ENCODE assay signal across 20 cellular contexts in the genomic region with DNA sequence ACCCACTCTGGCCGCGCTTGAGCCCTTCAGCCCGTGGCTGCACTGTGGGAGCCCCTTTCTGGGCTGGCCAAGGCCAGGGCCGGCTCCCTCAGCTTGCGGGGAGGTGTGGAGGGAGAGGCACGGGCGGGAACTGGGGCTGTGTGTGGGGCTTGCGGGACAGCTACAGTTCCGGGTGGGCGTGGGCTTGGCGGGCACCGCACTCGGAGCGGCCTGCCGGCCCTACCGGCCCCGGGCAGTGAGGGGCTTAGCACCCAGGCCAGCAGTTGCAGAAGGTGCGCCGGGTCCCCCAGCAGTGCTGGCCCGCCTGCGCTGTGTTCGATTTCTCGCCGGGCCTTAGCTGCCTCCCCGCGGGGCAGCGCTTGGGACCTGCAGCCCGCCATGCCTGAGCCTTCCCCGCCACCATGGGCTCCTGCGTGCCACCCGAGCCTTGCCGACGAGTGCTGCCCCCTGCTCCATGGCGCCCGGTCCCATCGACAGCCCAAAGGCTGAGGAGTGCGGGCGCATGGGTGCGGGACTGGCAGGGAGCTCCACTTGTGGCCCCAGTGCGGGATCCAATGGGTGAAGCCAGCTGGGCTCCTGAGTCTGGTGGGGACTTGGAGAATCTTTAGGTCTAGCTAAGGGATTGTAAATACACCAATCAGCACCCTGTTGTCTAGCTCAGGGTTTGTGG.
A peak's percentile ranks its signal among the peaks of the same experiment; 100 is the strongest.
DNase-seq lines count a peak whose midpoint lies in the region; ATAC-seq, FAIRE-seq and TF ChIP-seq lines count a peak whose summit lies in the region.
"Had no signal": no experiment of that assay in that cellular context is flagged by ENCODE, and none has a peak within 500 bp of the region (broad histone marks: within the 10 kb centered on the region; RNA-seq: fewer than 3 reads in every experiment).

No MANE protein-coding gene starts in this region.

- POLR2A ChIA-PET in H1 (lab: Charles Lee; ENCODE audit: partially characterized antibody): no interaction called here

- no peak overlapping the region for H2BK15ac ChIP-seq in H1 (ENCODE audit: low read length)

- no peak overlapping the region for H3K27ac Mint-ChIP-seq in activated CD8-positive, alpha-beta memory T cell treated with anti-CD3 and anti-CD28 coated beads, Interleukin-2, amount 10 ng/mL, durations not matched to agents 7 days and 5 days
- H3K27ac Mint-ChIP-seq in mesothelial cell of epicardium: no peak overlapping the region
- H3K27ac Mint-ChIP-seq: CD8-positive, alpha-beta memory T cell had no signal

- no peak overlapping the region for H3K9ac ChIP-seq in H1 (replicated peaks in 1 of 4; ENCODE audit: extremely low read depth in 1 of 4, low read depth in 3 of 4, low read length in 3 of 4)
- H3K9ac ChIP-seq: BLaER1 had no signal

- H3K79me2 ChIP-seq in H1 (ENCODE audit: control insufficient read depth in 1 of 2, insufficient read depth in 2 of 2, low read length in 2 of 2): no peaks in the 10 kb centered on the region

- ATAC-seq in right cardiac atrium (no peak), GM18868 (IDR thresholded peaks at IDR 0.05; ENCODE audit: unreplicated experiment) (no peak)
- ATAC-seq in activated CD8-positive, alpha-beta memory T cell treated with anti-CD3 and anti-CD28 coated beads, Interleukin-2, amount 10 ng/mL, durations not matched to agents 7 days and 5 days: no peak
- ATAC-seq: GM12878, K562 had no signal

- H3K4me3 Mint-ChIP-seq in activated CD8-positive, alpha-beta memory T cell treated with anti-CD3 and anti-CD28 coated beads, Interleukin-2, amount 10 ng/mL, durations not matched to agents 7 days and 5 days: no peak overlapping the region
- H3K4me3 Mint-ChIP-seq in mesothelial cell of epicardium: no peak overlapping the region
- H3K4me3 Mint-ChIP-seq: CD8-positive, alpha-beta memory T cell had no signal

- no peaks in the 10 kb centered on the region for H3K4me1 Mint-ChIP-seq in activated CD8-positive, alpha-beta memory T cell treated with anti-CD3 and anti-CD28 coated beads, Interleukin-2, amount 10 ng/mL, durations not matched to agents 7 days and 5 days
- H3K4me1 Mint-ChIP-seq in mesothelial cell of epicardium: no peaks in the 10 kb centered on the region
- H3K4me1 Mint-ChIP-seq: CD8-positive, alpha-beta memory T cell had no signal

- no peak overlapping the region for H2BK5ac ChIP-seq in H1 (ENCODE audit: low read depth, low read length)

- TF ChIP-seq POLR2A in H1 (IDR thresholded peaks at IDR 0.05; ENCODE audit: control extremely low read depth in 1 of 2, low read depth in 2 of 2, low read length in 2 of 2): no peak

- H4K5ac ChIP-seq in H1 (ENCODE audit: insufficient read length, low read depth, low read length): no peak overlapping the region

- H3K9me3 ChIP-seq in right cardiac atrium (ENCODE audit: control insufficient read depth, low read length) (no peaks in the 10 kb centered on the region), right atrium auricular region (peaks cover 0 to 5% of the 10 kb centered on the region in 2 donors), H1 (ENCODE audit: insufficient read depth in 2 of 2, low read depth in 1 of 2, low read length in 1 of 2) (peaks cover 0 to 7% of the 10 kb centered on the region in 2 experiments; a peak in 1 of 4 replicates)
- H3K9me3 ChIP-seq: HAP-1 had no signal

- CTCF ChIA-PET in H1 (lab: Charles Lee; ENCODE audit: partially characterized antibody): no interaction called here
- CTCF ChIA-PET in activated CD8-positive, alpha-beta memory T cell treated with anti-CD3 and anti-CD28 coated beads, Interleukin-2, amount 10 ng/mL, durations not matched to agents 7 days and 5 days (lab: Charles Lee): no interaction called here

- no peaks in the 10 kb centered on the region for H4K20me1 ChIP-seq in H1 (replicated peaks in 1 of 2; ENCODE audit: control insufficient read depth in 1 of 2, insufficient read depth in 2 of 2, low read length in 2 of 2)
- H4K20me1 ChIP-seq: BLaER1 had no signal

- no peak overlapping the region for H4K91ac ChIP-seq in H1 (replicated peaks; ENCODE audit: insufficient read length, low read length)

- no peak overlapping the region for H3K14ac ChIP-seq in H1 (ENCODE audit: insufficient read length)

- H2BK120ac ChIP-seq in H1 (replicated peaks; ENCODE audit: low read depth, low read length): no peak overlapping the region

- H3K27ac ChIP-seq in right cardiac atrium (ENCODE audit: low read length) (no peak overlapping the region), right atrium auricular region (no peak overlapping the region), H1 (ENCODE audit: low read depth, low read length) (no peak overlapping the region)
- H3K27ac ChIP-seq: 22Rv1, BLaER1, HL-60 had no signal

- TF ChIP-seq RAD21 in H1 (IDR thresholded peaks at IDR 0.05 in 1 of 2, conservative IDR thresholded peaks at IDR 0.05 in 1 of 2; ENCODE audit: low read depth in 2 of 2, low read length in 2 of 2): no peak

- H4K8ac ChIP-seq in H1 (ENCODE audit: extremely low read depth, insufficient read depth, low read length): peak overlapping the region; percentile 68; the same call in 1 of the 2 replicates

- H3K27me3 ChIP-seq in right cardiac atrium (ENCODE audit: control insufficient read depth, insufficient read depth) (no peaks in the 10 kb centered on the region), right atrium auricular region (no peaks in the 10 kb centered on the region), H1 (replicated peaks in 1 of 4; ENCODE audit: control insufficient read depth in 3 of 4, extremely low read depth in 1 of 4, insufficient read depth in 3 of 4, low read length in 3 of 4) (no peaks in the 10 kb centered on the region)
- H3K27me3 ChIP-seq: BLaER1 had no signal

- H2AFZ ChIP-seq in H1 (ENCODE audit: low read length): no peak overlapping the region

- H3K27me3 Mint-ChIP-seq in activated CD8-positive, alpha-beta memory T cell treated with anti-CD3 and anti-CD28 coated beads, Interleukin-2, amount 10 ng/mL, durations not matched to agents 7 days and 5 days: no peaks in the 10 kb centered on the region
- no peaks in the 10 kb centered on the region for H3K27me3 Mint-ChIP-seq in mesothelial cell of epicardium (ENCODE audit: low read depth)
- H3K27me3 Mint-ChIP-seq: CD8-positive, alpha-beta memory T cell had no signal

- no peak for TF ChIP-seq EP300 in H1 (IDR thresholded peaks at IDR 0.05; ENCODE audit: borderline replicate concordance in 1 of 2, low read depth in 2 of 2, low read length in 2 of 2)

- FAIRE-seq in H1 (lab: Jason Lieb, UNC): no peak
- FAIRE-seq: GM12878, K562 had no signal

- DNase-seq in right cardiac atrium (peak in 2 of 3 donors; percentile 21 to 40), right atrium auricular region (ENCODE audit: low spot score) (no peak), H1 (ENCODE audit: low read depth in 1 of 2, low spot score in 2 of 2) (no peak), posterior vena cava (ENCODE audit: low spot score) (peak; percentile 64), mesothelial cell of epicardium (ENCODE audit: low spot score in 2 of 2, unreplicated experiment in 2 of 2) (no peak)
- DNase-seq in activated CD8-positive, alpha-beta memory T cell treated with anti-CD3 and anti-CD28 coated beads, Interleukin-2, amount 10 ng/mL, durations not matched to agents 7 days and 5 days: no peak
- DNase-seq: CD8-positive, alpha-beta memory T cell; COR-L47; DMS 273 treated with DMSO at 0.1 percent for 48 hours; DMS53; DND-41; EL; IMR-90 had no signal

- H3K4me1 ChIP-seq in right cardiac atrium (ENCODE audit: control insufficient read depth, insufficient read depth, low read length): no peaks in the 10 kb centered on the region
- H3K4me1 ChIP-seq in right atrium auricular region: no peaks in the 10 kb centered on the region
- H3K4me1 ChIP-seq in H1 (replicated peaks in 1 of 4; ENCODE audit: control insufficient read depth in 3 of 4, insufficient read depth in 4 of 4, low read length in 3 of 4): no peaks in the 10 kb centered on the region
- H3K4me1 ChIP-seq: BLaER1, HAP-1 had no signal

- no peak overlapping the region for H3K4ac ChIP-seq in H1 (replicated peaks; ENCODE audit: insufficient read length, low read depth, low read length)

- H3K36me3 ChIP-seq in right atrium auricular region (no peaks in the 10 kb centered on the region), H1 (ENCODE audit: control insufficient read depth in 2 of 4, insufficient read depth in 4 of 4, low read length in 3 of 4) (no peaks in the 10 kb centered on the region)
- H3K36me3 ChIP-seq: BLaER1, HAP-1 had no signal

- no peak overlapping the region for H3K23ac ChIP-seq in H1 (ENCODE audit: insufficient read length)

- no peak overlapping the region for H2BK12ac ChIP-seq in H1 (ENCODE audit: low read depth, low read length)

- no peak overlapping the region for H3K4me2 ChIP-seq in H1 (ENCODE audit: insufficient read depth in 1 of 2, low read depth in 2 of 2, low read length in 2 of 2)
- H3K4me2 ChIP-seq: BLaER1 had no signal

- no peak overlapping the region for H3K18ac ChIP-seq in H1 (ENCODE audit: extremely low read depth, low read length)

- peaks cover 1% of the 10 kb centered on the region for H3K36me3 Mint-ChIP-seq in activated CD8-positive, alpha-beta memory T cell treated with anti-CD3 and anti-CD28 coated beads, Interleukin-2, amount 10 ng/mL, durations not matched to agents 7 days and 5 days
- H3K36me3 Mint-ChIP-seq in mesothelial cell of epicardium: no peaks in the 10 kb centered on the region
- H3K36me3 Mint-ChIP-seq: CD8-positive, alpha-beta memory T cell had no signal

- TF ChIP-seq CTCF in right atrium auricular region (IDR thresholded peaks at IDR 0.05): no peak
- TF ChIP-seq CTCF in H1 (IDR thresholded peaks at IDR 0.05; ENCODE audit: control extremely low read depth in 1 of 3, insufficient read depth in 1 of 3, low read depth in 1 of 3, low read length in 3 of 3): no peak
- no peak for TF ChIP-seq CTCF in mesothelial cell of epicardium (IDR thresholded peaks at IDR 0.05; ENCODE audit: unreplicated experiment)

- no peak overlapping the region for H2BK20ac ChIP-seq in H1 (ENCODE audit: low read length)

- H2AK5ac ChIP-seq in H1 (ENCODE audit: low read depth, low read length): no peak overlapping the region

- H3K79me1 ChIP-seq in H1 (ENCODE audit: low read depth, low read length): no peaks in the 10 kb centered on the region

- H3K4me3 ChIP-seq in right cardiac atrium (ENCODE audit: low read length) (no peak overlapping the region), right atrium auricular region (no peak overlapping the region), H1 (ENCODE audit: extremely low read depth in 1 of 4, insufficient read depth in 2 of 4, low read depth in 3 of 4, low read length in 4 of 4) (no peak overlapping the region)
- H3K4me3 ChIP-seq: BLaER1, GM12878, HAP-1, K562 had no signal

- H3K23me2 ChIP-seq in H1 (ENCODE audit: low read depth, low read length): no peaks in the 10 kb centered on the region

- WGBS in right cardiac atrium: 97% methylated on average over 40 of the region's 40 CpGs
- 97% methylated on average over 18 of the region's 40 CpGs; no CpG with 5 or more reads in 1 of the 2 experiments for WGBS in H1 (ENCODE audit: extremely low coverage in 1 of 2, insufficient coverage in 1 of 2, insufficient read length in 1 of 2, insufficient replicate concordance in 2 of 2, low coverage in 1 of 2, low lambda C conversion rate in 2 of 2, missing lambda C conversion rate in 1 of 2), 2 experiments

- H3K56ac ChIP-seq in H1 (replicated peaks; ENCODE audit: insufficient read length, low read depth, low read length): no peak overlapping the region

- intact Hi-C loops in right cardiac atrium (cut with DNase I) (no loop called here), posterior vena cava (cut with DNase I) (no loop called here)

- peaks cover 3% of the 10 kb centered on the region for H3K9me3 Mint-ChIP-seq in activated CD8-positive, alpha-beta memory T cell treated with anti-CD3 and anti-CD28 coated beads, Interleukin-2, amount 10 ng/mL, durations not matched to agents 7 days and 5 days (ENCODE audit: low read depth)
- H3K9me3 Mint-ChIP-seq in mesothelial cell of epicardium: peaks cover 16% of the 10 kb centered on the region

Comparison
In these comparisons a context has a peak if more than half of its experiments do, and no peak if none do; other contexts are left out.
1. DNase-seq: peak in right cardiac atrium (2 of 3) and posterior vena cava (single experiment); none in right atrium auricular region (single experiment), H1 (0 of 2), activated CD8-positive, alpha-beta memory T cell treated with anti-CD3 and anti-CD28 coated beads, Interleukin-2, amount 10 ng/mL, durations not matched to agents 7 days and 5 days (single experiment) and mesothelial cell of epicardium (0 of 2).